Comparison of ENCODE assay signal across 8 cellular contexts in genomic region chr1:45569962-45570581, GRCh38.
DNase-seq lines count a peak whose midpoint lies in the region; ATAC-seq and TF ChIP-seq lines count a peak whose summit lies in the region.

No MANE protein-coding gene starts in this region.

- no peak overlapping the region for H3K27ac ChIP-seq in brain microvascular endothelial cell

- H3K27me3 ChIP-seq in brain microvascular endothelial cell (replicated peaks), result no peaks in the 10 kb centered on the region

- TF ChIP-seq CTCF in brain microvascular endothelial cell (IDR thresholded peaks at IDR 0.05; ENCODE audit: low read depth, low read length, missing control alignments), result peak; percentile 98

- in situ Hi-C loops in brain microvascular endothelial cell (cut with HindIII; ENCODE audit: low pct_ligation_motif_present, low sequenced_read_pairs), result no loop called here

- no peak overlapping the region for H3K4me3 ChIP-seq in brain microvascular endothelial cell (ENCODE audit: low read depth, low read length)

- ATAC-seq in GM18498 (IDR thresholded peaks at IDR 0.05; ENCODE audit: unreplicated experiment), result no peak

- peaks cover 52% of the 10 kb centered on the region for H3K36me3 ChIP-seq in brain microvascular endothelial cell (replicated peaks)

- DNase-seq in D341Med (ENCODE audit: low spot score), result peak; percentile 69
- DNase-seq in HCEC 1CT, result peak; percentile 66
- peak; percentile 73 to 78 for DNase-seq in NCI-H2081 (lab: John Stamatoyannopoulos, UW)
- DNase-seq in UCSD-AML1 (lab: John Stamatoyannopoulos, UW; ENCODE audit: unreplicated experiment), result peak; percentile 55
- DNase-seq in brain microvascular endothelial cell, result peak; percentile 68
- peak; percentile 70 for DNase-seq in iris pigment epithelial cell (ENCODE audit: low read depth)
- DNase-seq in stimulated activated CD4-positive, alpha-beta T cell treated with anti-CD3 and anti-CD28 coated beads, Interleukin-15, amount 100 ng/mL, for 48 hours (ENCODE audit: low read depth in 2 of 2), result peak; percentile 43 to 54
